ENCODE assay signal across 8 cellular contexts in the genomic region with DNA sequence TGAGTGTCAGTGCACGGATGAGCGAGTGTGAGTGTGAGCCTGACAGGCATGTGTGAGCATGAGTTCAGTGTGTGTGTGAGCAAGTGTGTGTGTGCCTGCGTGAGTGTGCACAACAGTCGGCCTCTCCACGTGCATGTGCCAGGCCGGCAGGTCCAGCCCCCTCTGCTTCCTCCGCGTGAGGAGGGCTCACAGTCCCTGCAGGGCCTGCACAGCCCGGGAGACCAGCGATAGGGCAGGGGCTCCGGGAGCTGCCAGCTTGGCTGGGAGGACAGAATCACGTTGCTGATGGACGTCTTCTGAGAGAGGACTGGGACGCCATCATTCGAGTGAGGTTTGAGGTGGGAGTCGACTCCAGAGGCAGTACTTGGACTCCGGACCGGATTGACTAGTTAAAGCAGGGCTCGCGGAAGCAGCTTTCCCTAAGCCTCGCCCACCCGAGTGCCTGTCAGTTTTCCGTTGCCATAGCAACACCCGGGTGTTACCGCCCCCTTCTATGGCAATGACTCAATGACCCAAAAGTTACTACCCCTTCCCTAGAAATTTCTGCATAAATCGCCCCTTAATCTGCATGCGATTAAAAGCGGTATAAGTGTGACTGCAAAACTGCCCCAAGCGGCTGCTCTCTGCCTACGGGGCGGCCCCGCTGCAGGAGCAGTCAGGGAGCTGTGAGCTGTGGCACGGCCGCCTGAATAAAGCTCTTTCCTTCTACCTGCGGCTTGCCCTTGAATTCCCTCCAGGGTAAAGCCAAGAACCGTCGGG. TPM values are rescaled to one million over a fixed set of nuclear protein-coding genes. Genes with fewer than 3 reads are reported as not detected.
A peak's percentile ranks its signal among the peaks of the same experiment; 100 is the strongest.
DNase-seq lines count a peak whose midpoint lies in the region; ATAC-seq, FAIRE-seq and TF ChIP-seq lines count a peak whose summit lies in the region.

No MANE protein-coding gene starts in this region.

- no peak overlapping the region for H2AK5ac ChIP-seq in neuronal stem cell (ENCODE audit: low read depth, low read length)

- H2BK120ac ChIP-seq in neuronal stem cell (ENCODE audit: low read depth, low read length): no peak overlapping the region

- no peaks in the 10 kb centered on the region for H3K79me2 ChIP-seq in GM23338 (replicated peaks; ENCODE audit: insufficient read depth)

- H3K4me1 ChIP-seq in GM23338 (ENCODE audit: insufficient read depth) (peaks cover 4% of the 10 kb centered on the region; the same call in 1 of the 2 replicates), neuronal stem cell (ENCODE audit: control insufficient read depth in 2 of 2, insufficient read depth in 1 of 2, low read depth in 1 of 2, low read length in 2 of 2) (peaks cover 5 to 8% of the 10 kb centered on the region in 2 donors), stomach (peaks cover 9 to 23% (median 17%) of the 10 kb centered on the region in 4 donors)

- H3K4me1 Mint-ChIP-seq in GM23338: peaks cover 17% of the 10 kb centered on the region

- H3K27me3 Mint-ChIP-seq in GM23338 (ENCODE audit: insufficient read depth, low read depth, poor library complexity): peaks cover 17% of the 10 kb centered on the region

- no peaks in the 10 kb centered on the region for H3K79me1 ChIP-seq in neuronal stem cell (ENCODE audit: low read depth, low read length)

- H2BK15ac ChIP-seq in neuronal stem cell (ENCODE audit: low read length): peak overlapping the region; percentile 14

- intact Hi-C loops in stomach (cut with DNase I; ENCODE audit: low total_unique reads): no loop called here

- peak overlapping the region; percentile 76 for H3K18ac ChIP-seq in neuronal stem cell (ENCODE audit: low read length)

- no peaks in the 10 kb centered on the region; the same call in 2 of the 3 replicates for H3K9me3 Mint-ChIP-seq in GM23338

- H3K4ac ChIP-seq in neuronal stem cell (ENCODE audit: low read length): no peak overlapping the region

- peak overlapping the region; percentile 77 for H3K4me2 ChIP-seq in GM23338
- peak overlapping the region; percentile 72 for H3K4me2 ChIP-seq in neuronal stem cell (ENCODE audit: insufficient read depth, low read length, poor library complexity, severe bottlenecking)

- peaks cover 4% of the 10 kb centered on the region; the same call in 1 of the 3 replicates for H3K36me3 Mint-ChIP-seq in GM23338 (ENCODE audit: low read depth)

- H3K27ac Mint-ChIP-seq in GM23338: no peak overlapping the region

- peak overlapping the region; percentile 72 for H3K14ac ChIP-seq in neuronal stem cell (ENCODE audit: low read length)

- TF ChIP-seq CTCF in GM23338 (conservative IDR thresholded peaks at IDR 0.05; ENCODE audit: low read depth in 2 of 2) (no peak), stomach (IDR thresholded peaks at IDR 0.05) (no peak)

- H2AFZ ChIP-seq in GM23338 (peak overlapping the region; percentile 91), neuronal stem cell (ENCODE audit: low read length) (peak overlapping the region; percentile 86)

- H3K23ac ChIP-seq in neuronal stem cell (ENCODE audit: low read depth, low read length, poor library complexity): peak overlapping the region; percentile 3

- H3K4me3 ChIP-seq in GM23338: peak overlapping the region; percentile 50
- H3K4me3 ChIP-seq in neuronal stem cell (ENCODE audit: low read length in 2 of 2): peak overlapping the region; percentile 32 to 36
- H3K4me3 ChIP-seq in stomach: peak overlapping the region; percentile 50 to 65 (median 56)

- no peaks in the 10 kb centered on the region for H3K9me3 ChIP-seq in neuronal stem cell (replicated peaks in 1 of 2; ENCODE audit: control insufficient read depth in 2 of 2, insufficient read depth in 1 of 2, low read depth in 1 of 2, low read length in 2 of 2)
- H3K9me3 ChIP-seq in stomach: no peaks in the 10 kb centered on the region

- no peak overlapping the region for H4K8ac ChIP-seq in neuronal stem cell (ENCODE audit: low read depth, low read length)

- peak overlapping the region; percentile 79 for H3K4me3 Mint-ChIP-seq in GM23338

- peak overlapping the region; percentile 85 for H3K9ac ChIP-seq in neuronal stem cell (ENCODE audit: low read depth, low read length, poor library complexity)

- no peak overlapping the region for H4K91ac ChIP-seq in neuronal stem cell (ENCODE audit: low read depth, low read length, poor library complexity)

- no peak for TF ChIP-seq POLR2A in stomach (IDR thresholded peaks at IDR 0.05)

- ATAC-seq in GM23338: peak; percentile 84

- peak overlapping the region; percentile 47 for H2BK12ac ChIP-seq in neuronal stem cell (ENCODE audit: low read length)

- H3K27me3 ChIP-seq in GM23338 (ENCODE audit: insufficient read depth): no peaks in the 10 kb centered on the region
- H3K27me3 ChIP-seq in neuronal stem cell (ENCODE audit: control insufficient read depth in 3 of 3, insufficient read depth in 3 of 3, low read depth in 1 of 3, low read length in 3 of 3): peaks cover 0 to 40% (median 4%) of the 10 kb centered on the region in 3 experiments
- H3K27me3 ChIP-seq in stomach: peaks cover 0 to 42% (median 0%) of the 10 kb centered on the region in 3 donors

- DNase-seq in ELR (ENCODE audit: low read depth) (peak; percentile 74), GM23338 (ENCODE audit: low spot score) (peak; percentile 96), NCI-H2227 treated with DMSO at 0.1 percent for 48 hours (lab: John Stamatoyannopoulos, UW) (peak; percentile 53), frontal cortex (ENCODE audit: low spot score in 2 of 2) (peak; percentile 55 to 73), neuronal stem cell (ENCODE audit: low spot score) (peak; percentile 71), stomach (peak; percentile 73), NCI-H446 treated with DMSO at 0.1 percent for 48 hours (lab: John Stamatoyannopoulos, UW) (no peak)
- peak; percentile 49 for DNase-seq in activated effector memory CD4-positive, alpha-beta T cell treated with Interleukin-2 at 50 U/mL for 16 hours

- peak; percentile 22 for TF ChIP-seq EP300 in stomach (IDR thresholded peaks at IDR 0.05)

- no peak for FAIRE-seq in frontal cortex (lab: Jason Lieb, UNC)

- no peaks in the 10 kb centered on the region for H3K36me3 ChIP-seq in GM23338 (ENCODE audit: insufficient read depth)
- H3K36me3 ChIP-seq in neuronal stem cell (replicated peaks in 1 of 2; ENCODE audit: control insufficient read depth in 2 of 2, insufficient read depth in 2 of 2, low read length in 2 of 2): no peaks in the 10 kb centered on the region
- no peaks in the 10 kb centered on the region for H3K36me3 ChIP-seq in stomach

- H2BK5ac ChIP-seq in neuronal stem cell (ENCODE audit: low read length): no peak overlapping the region

- H4K20me1 ChIP-seq in GM23338 (replicated peaks; ENCODE audit: insufficient read depth): no peaks in the 10 kb centered on the region

- no CpG with 5 or more reads among the region's 37 CpGs for WGBS in neuronal stem cell (ENCODE audit: extremely low coverage in 2 of 2, insufficient read length in 2 of 2, insufficient replicate concordance in 1 of 2), 2 donors
- WGBS in stomach, 5 donors: 3 to 15% (median 5%) methylated on average over 26 to 37 of the region's 37 CpGs

- no peaks in the 10 kb centered on the region for H3F3A ChIP-seq in GM23338 (replicated peaks; ENCODE audit: low read depth)

- no peak overlapping the region for H3K27ac ChIP-seq in GM23338 (ENCODE audit: low read depth)
- no peak overlapping the region for H3K27ac ChIP-seq in neuronal stem cell (replicated peaks; ENCODE audit: low read length)
- H3K27ac ChIP-seq in stomach: peak overlapping the region in 4 of 5 donors; percentile 5 to 61 (median 26)

- no peaks in the 10 kb centered on the region for H3K9me2 ChIP-seq in GM23338 (ENCODE audit: insufficient read depth)

TF ChIP-seq in GM23338, 12 proteins besides CTCF, POLR2A, EP300 and RAD21:
- TF ChIP-seq, protein P1, sequence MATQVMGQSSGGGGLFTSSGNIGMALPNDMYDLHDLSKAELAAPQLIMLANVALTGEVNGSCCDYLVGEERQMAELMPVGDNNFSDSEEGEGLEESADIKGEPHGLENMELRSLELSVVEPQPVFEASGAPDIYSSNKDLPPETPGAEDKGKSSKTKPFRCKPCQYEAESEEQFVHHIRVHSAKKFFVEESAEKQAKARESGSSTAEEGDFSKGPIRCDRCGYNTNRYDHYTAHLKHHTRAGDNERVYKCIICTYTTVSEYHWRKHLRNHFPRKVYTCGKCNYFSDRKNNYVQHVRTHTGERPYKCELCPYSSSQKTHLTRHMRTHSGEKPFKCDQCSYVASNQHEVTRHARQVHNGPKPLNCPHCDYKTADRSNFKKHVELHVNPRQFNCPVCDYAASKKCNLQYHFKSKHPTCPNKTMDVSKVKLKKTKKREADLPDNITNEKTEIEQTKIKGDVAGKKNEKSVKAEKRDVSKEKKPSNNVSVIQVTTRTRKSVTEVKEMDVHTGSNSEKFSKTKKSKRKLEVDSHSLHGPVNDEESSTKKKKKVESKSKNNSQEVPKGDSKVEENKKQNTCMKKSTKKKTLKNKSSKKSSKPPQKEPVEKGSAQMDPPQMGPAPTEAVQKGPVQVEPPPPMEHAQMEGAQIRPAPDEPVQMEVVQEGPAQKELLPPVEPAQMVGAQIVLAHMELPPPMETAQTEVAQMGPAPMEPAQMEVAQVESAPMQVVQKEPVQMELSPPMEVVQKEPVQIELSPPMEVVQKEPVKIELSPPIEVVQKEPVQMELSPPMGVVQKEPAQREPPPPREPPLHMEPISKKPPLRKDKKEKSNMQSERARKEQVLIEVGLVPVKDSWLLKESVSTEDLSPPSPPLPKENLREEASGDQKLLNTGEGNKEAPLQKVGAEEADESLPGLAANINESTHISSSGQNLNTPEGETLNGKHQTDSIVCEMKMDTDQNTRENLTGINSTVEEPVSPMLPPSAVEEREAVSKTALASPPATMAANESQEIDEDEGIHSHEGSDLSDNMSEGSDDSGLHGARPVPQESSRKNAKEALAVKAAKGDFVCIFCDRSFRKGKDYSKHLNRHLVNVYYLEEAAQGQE (IDR thresholded peaks at IDR 0.05; ENCODE audit: unreplicated experiment): no peak

RNA-seq across cellular contexts. Expression of a gene that starts 19.7 kb away (rescaled TPM):
- 2.8 and 3.1 TPM in 2 replicates for total RNA-seq in GM23338 (2014; rRNA removed; shearing (Covaris generic))
- polyA plus RNA-seq in GM23338 (2016; fragmentation: Nextera tagmentation; extraction: Ambion mirVana) (5.1 and 5.4 TPM in 2 replicates), stomach (1 to 10 TPM in 2 of 3 donors, under 1 TPM in 1; 0.50 to 5.8 (median 2.5) TPM)
- total RNA-seq in frontal cortex (2.0 TPM), stomach (1 to 10 TPM in 2 of 5 donors, under 1 TPM in 2, not detected in 1; under 0.01 to 2.3 (median 0.97) TPM)
- 1.5 TPM for polyA plus RNA-seq in neuronal stem cell (2013, experiment 1 of 2)
- 1.4 TPM for polyA plus RNA-seq in neuronal stem cell (2013, experiment 2 of 2)

Comparison
In these comparisons a context has a peak if more than half of its experiments do, and no peak if none do; other contexts are left out.
1. H3K27ac ChIP-seq: peak in stomach (4 of 5); none in GM23338 (single experiment) and neuronal stem cell (single experiment).
2. Peak in every context shown above with its lines, with median percentiles within 50 percentile points of each other: H3K4me3 ChIP-seq.